In the genomic region with DNA sequence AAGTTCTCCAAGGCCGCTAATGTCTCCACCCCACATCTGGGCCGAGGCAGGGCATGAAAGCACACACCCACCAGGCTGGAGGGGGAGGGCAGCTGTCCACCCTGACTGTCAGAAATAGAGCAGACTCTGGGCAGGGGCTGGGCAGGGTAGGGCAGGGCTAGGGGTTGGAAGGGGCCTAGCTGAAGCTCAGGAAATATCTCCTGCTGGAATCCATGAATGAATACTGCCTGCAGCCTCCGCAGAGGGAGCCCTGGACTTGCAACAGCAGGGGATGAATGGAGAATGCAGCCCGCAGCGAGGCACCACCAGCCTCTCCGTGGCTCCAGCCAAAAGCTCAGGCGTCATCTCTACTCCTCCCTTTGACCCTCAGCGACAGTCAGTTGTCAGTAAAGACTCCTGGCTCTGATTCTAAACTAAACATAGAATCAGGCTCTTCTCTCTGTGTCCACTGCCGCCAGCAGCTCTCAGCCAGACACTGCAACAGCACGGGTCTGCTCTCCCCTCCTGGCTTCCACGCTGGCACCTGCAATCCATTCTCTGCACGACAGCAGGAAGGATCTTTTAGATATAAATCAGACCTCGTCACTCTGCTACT, we compare ENCODE assay signal across 1 cellular context.
TF ChIP-seq lines count a peak whose summit lies in the region.

No MANE protein-coding gene starts in this region.

TF ChIP-seq in WTC11, 78 proteins besides CTCF, POLR2A, EP300 and RAD21 (continued from another document):
- TF ChIP-seq, protein P1, sequence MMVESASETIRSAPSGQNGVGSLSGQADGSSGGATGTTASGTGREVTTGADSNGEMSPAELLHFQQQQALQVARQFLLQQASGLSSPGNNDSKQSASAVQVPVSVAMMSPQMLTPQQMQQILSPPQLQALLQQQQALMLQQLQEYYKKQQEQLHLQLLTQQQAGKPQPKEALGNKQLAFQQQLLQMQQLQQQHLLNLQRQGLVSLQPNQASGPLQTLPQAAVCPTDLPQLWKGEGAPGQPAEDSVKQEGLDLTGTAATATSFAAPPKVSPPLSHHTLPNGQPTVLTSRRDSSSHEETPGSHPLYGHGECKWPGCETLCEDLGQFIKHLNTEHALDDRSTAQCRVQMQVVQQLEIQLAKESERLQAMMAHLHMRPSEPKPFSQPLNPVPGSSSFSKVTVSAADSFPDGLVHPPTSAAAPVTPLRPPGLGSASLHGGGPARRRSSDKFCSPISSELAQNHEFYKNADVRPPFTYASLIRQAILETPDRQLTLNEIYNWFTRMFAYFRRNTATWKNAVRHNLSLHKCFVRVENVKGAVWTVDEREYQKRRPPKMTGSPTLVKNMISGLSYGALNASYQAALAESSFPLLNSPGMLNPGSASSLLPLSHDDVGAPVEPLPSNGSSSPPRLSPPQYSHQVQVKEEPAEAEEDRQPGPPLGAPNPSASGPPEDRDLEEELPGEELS (CRISPR knock-in tag; IDR thresholded peaks at IDR 0.05) = no peak
- TF ChIP-seq, protein P2, sequence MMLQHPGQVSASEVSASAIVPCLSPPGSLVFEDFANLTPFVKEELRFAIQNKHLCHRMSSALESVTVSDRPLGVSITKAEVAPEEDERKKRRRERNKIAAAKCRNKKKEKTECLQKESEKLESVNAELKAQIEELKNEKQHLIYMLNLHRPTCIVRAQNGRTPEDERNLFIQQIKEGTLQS (CRISPR knock-in tag; conservative IDR thresholded peaks at IDR 0.05) = no peak
- TF ChIP-seq, protein P3, sequence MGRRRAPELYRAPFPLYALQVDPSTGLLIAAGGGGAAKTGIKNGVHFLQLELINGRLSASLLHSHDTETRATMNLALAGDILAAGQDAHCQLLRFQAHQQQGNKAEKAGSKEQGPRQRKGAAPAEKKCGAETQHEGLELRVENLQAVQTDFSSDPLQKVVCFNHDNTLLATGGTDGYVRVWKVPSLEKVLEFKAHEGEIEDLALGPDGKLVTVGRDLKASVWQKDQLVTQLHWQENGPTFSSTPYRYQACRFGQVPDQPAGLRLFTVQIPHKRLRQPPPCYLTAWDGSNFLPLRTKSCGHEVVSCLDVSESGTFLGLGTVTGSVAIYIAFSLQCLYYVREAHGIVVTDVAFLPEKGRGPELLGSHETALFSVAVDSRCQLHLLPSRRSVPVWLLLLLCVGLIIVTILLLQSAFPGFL (CRISPR knock-in tag; IDR thresholded peaks at IDR 0.05; ENCODE audit: borderline replicate concordance) = no peak
TF ChIP-seq in WTC11: peak in this region for 0.
